9 cellular contexts compared by ENCODE assay signal in the genomic region with DNA sequence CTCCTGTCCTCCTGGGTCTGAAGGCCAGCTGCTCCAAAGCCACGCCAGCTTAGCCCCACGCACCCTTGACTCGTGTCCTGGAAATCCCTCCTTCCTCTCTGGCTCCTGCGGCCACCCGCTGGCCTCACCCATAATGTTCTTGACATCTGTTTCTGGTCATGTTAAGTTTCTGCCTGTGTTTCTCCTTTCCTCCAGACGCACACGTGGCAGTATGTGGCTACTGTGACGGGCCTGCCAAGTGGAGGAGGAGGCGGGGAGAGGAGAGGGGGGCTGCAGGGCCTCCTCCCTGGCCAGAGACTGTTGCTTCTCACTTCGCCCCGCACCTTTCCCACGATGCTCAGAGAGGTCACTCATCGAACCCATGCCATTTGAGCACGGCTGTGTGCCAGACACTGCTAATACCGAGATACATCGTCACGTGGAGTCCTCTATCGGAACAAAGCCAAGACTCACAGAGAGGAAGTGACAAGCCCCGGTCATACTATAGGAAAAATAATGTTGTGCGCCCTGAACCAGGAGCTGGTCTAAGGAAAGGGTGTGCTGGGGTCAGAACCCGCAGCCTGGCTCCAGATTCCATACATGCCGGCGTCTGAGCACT. TPM values are rescaled to one million over a fixed set of nuclear protein-coding genes. Genes with fewer than 3 reads are reported as not detected.
A peak's percentile ranks its signal among the peaks of the same experiment; 100 is the strongest.
DNase-seq lines count a peak whose midpoint lies in the region; ATAC-seq and TF ChIP-seq lines count a peak whose summit lies in the region.
"Had no signal": no experiment of that assay in that cellular context is flagged by ENCODE, and none has a peak within 500 bp of the region (broad histone marks: within the 10 kb centered on the region; RNA-seq: fewer than 3 reads in every experiment).

No MANE protein-coding gene starts in this region.

- no TSS peak for BruUV-seq in MCF 10A (replicated peaks; lab: Mats Ljungman, UMichigan)

- H3K27ac ChIP-seq in lower lobe of right lung (peak overlapping the region; percentile 65), transverse colon (peak overlapping the region; percentile 27 to 78 (median 50))

- intact Hi-C loops in MCF 10A (cut with micrococcal nuclease) (no loop called here), lower lobe of right lung (cut with DNase I) (no loop called here), transverse colon (cut with DNase I; ENCODE audit: low total_unique reads) (no loop called here)

- no peak for TF ChIP-seq CTCF in MCF 10A (IDR thresholded peaks at IDR 0.05; ENCODE audit: unreplicated experiment)
- peak; percentile 16 for TF ChIP-seq CTCF in lower lobe of right lung (IDR thresholded peaks at IDR 0.05)
- no peak for TF ChIP-seq CTCF in transverse colon (IDR thresholded peaks at IDR 0.05)

- POLR2A ChIA-PET in MCF 10A (lab: Yijun Ruan, JAX): no interaction called here

- TF ChIP-seq POLR2A in transverse colon (IDR thresholded peaks at IDR 0.05): no peak

- DNase-seq in activated CD4-positive, CD25-positive, alpha-beta regulatory T cell (lab: John Stamatoyannopoulos, UW): no peak
- DNase-seq in MCF 10A (ENCODE audit: unreplicated experiment) (peak; percentile 71), lower lobe of right lung (peak; percentile 76), transverse colon (peak; percentile 52), NCI-H69 (lab: John Stamatoyannopoulos, UW) (no peak)
- DNase-seq in T-helper 2 cell treated with Interferon-gamma antibody and Interleukin-4, amounts not matched to agents 5 μg/mL and 100 μg/mL, for 36 hours (ENCODE audit: low spot score): no peak
- DNase-seq: ACHN had no signal

- H3K4me1 Mint-ChIP-seq in MCF 10A (ENCODE audit: insufficient read depth, unreplicated experiment): peaks cover 50% of the 10 kb centered on the region
- H3K4me1 Mint-ChIP-seq in T-helper 2 cell treated with Interferon-gamma antibody and Interleukin-4, amounts not matched to agents 5 μg/mL and 100 μg/mL, for 36 hours (ENCODE audit: low read depth): peaks cover 3% of the 10 kb centered on the region

- H3K4me3 ChIP-seq in lower lobe of right lung: peak overlapping the region; percentile 21
- no peak overlapping the region for H3K4me3 ChIP-seq in transverse colon

- H3K27me3 ChIP-seq in lower lobe of right lung (ENCODE audit: low read depth) (no peaks in the 10 kb centered on the region), transverse colon (no peaks in the 10 kb centered on the region)

- no peak for TF ChIP-seq EP300 in transverse colon (IDR thresholded peaks at IDR 0.05; ENCODE audit: low read depth)

- in situ Hi-C loops in transverse colon (cut with MboI; ENCODE audit: low pct_ligation_motif_present in 1 of 4, low pct_unique_long_range_greater_than_20kb in 1 of 4, low sequenced_read_pairs in 3 of 4): no loop called here

- no peaks in the 10 kb centered on the region for H3K9me3 Mint-ChIP-seq in MCF 10A (ENCODE audit: unreplicated experiment)
- H3K9me3 Mint-ChIP-seq in T-helper 2 cell treated with Interferon-gamma antibody and Interleukin-4, amounts not matched to agents 5 μg/mL and 100 μg/mL, for 36 hours: no peaks in the 10 kb centered on the region

- peak; percentile 81 to 82 for ATAC-seq in activated CD4-positive, CD25-positive, alpha-beta regulatory T cell treated with anti-CD3 and anti-CD28 coated beads, Interleukin-2, amount 50 U/mL, for 24 hours
- ATAC-seq in lower lobe of right lung (peak; percentile 78 to 82), GM19455 (IDR thresholded peaks at IDR 0.05; ENCODE audit: unreplicated experiment) (no peak)

- H3K27ac Mint-ChIP-seq in MCF 10A (ENCODE audit: low read depth, unreplicated experiment): peak overlapping the region; percentile 80
- H3K27ac Mint-ChIP-seq in T-helper 2 cell treated with Interferon-gamma antibody and Interleukin-4, amounts not matched to agents 5 μg/mL and 100 μg/mL, for 36 hours: no peak overlapping the region

- CTCF ChIA-PET in MCF 10A (lab: Yijun Ruan, JAX): interaction anchor here (0.7 to 4.2 kb wide), 6 partner anchors 9 to 305 kb away, joined by 3 to 23 read pairs (median 3); no protein-coding TSS in a partner anchor

- H3K36me3 ChIP-seq in lower lobe of right lung (peaks cover 1% of the 10 kb centered on the region), transverse colon (no peaks in the 10 kb centered on the region)

- no peaks in the 10 kb centered on the region for H3K36me3 Mint-ChIP-seq in MCF 10A (ENCODE audit: insufficient read depth, unreplicated experiment)
- H3K36me3 Mint-ChIP-seq in T-helper 2 cell treated with Interferon-gamma antibody and Interleukin-4, amounts not matched to agents 5 μg/mL and 100 μg/mL, for 36 hours (ENCODE audit: low read depth): no peaks in the 10 kb centered on the region

- 50 to 52% methylated on average over 5 to 23 of the region's 23 CpGs for WGBS in transverse colon (ENCODE audit: low coverage in 1 of 2), 2 donors

- H3K4me3 Mint-ChIP-seq in MCF 10A (ENCODE audit: unreplicated experiment): peak overlapping the region; percentile 61
- no peak overlapping the region for H3K4me3 Mint-ChIP-seq in T-helper 2 cell treated with Interferon-gamma antibody and Interleukin-4, amounts not matched to agents 5 μg/mL and 100 μg/mL, for 36 hours

- H3K27me3 Mint-ChIP-seq in MCF 10A (ENCODE audit: insufficient read depth, unreplicated experiment): peaks cover 2% of the 10 kb centered on the region
- H3K27me3 Mint-ChIP-seq in T-helper 2 cell treated with Interferon-gamma antibody and Interleukin-4, amounts not matched to agents 5 μg/mL and 100 μg/mL, for 36 hours (ENCODE audit: low read depth): peaks cover 3% of the 10 kb centered on the region

- no peaks in the 10 kb centered on the region for H3K9me3 ChIP-seq in lower lobe of right lung
- no peaks in the 10 kb centered on the region for H3K9me3 ChIP-seq in transverse colon

- H3K4me1 ChIP-seq in lower lobe of right lung (peaks cover 54% of the 10 kb centered on the region), transverse colon (peaks cover 33 to 51% (median 44%) of the 10 kb centered on the region in 4 donors)

RNA-seq across cellular contexts. Expression of gene C1QTNF6, which starts 11.5 kb away (rescaled TPM):
- total RNA-seq in MCF 10A (2022): 6.6 and 11.6 TPM in 2 replicates
- total RNA-seq in lower lobe of right lung: 5.3 TPM
- total RNA-seq in transverse colon: 10 to 100 TPM in 1 of 4 donors, 1 to 10 TPM in 3; 1.4 to 68.8 (median 7.5) TPM

RNA-seq across cellular contexts. Expression of gene IL2RB, which starts 26.8 kb away (rescaled TPM):
- not detected in 2 replicates for total RNA-seq in MCF 10A (2022)
- total RNA-seq in lower lobe of right lung: 10.2 TPM
- 1 to 10 TPM; 1.1 to 3.4 (median 2.6) TPM for total RNA-seq in transverse colon

RNA-seq across cellular contexts. Expression of gene SSTR3, which starts 35.7 kb away (rescaled TPM):
- not detected in 2 replicates for total RNA-seq in MCF 10A (2022)
- total RNA-seq in lower lobe of right lung: not detected
- under 1 TPM in 2 of 4 donors, not detected in 2; 0.16 to 0.41 TPM for total RNA-seq in transverse colon

Comparison
In these comparisons a context has a peak if more than half of its experiments do, and no peak if none do; other contexts are left out.
1. DNase-seq: peak in MCF 10A (single experiment), lower lobe of right lung (single experiment) and transverse colon (single experiment); none in activated CD4-positive, CD25-positive, alpha-beta regulatory T cell (0 of 4), NCI-H69 (single experiment) and T-helper 2 cell treated with Interferon-gamma antibody and Interleukin-4, amounts not matched to agents 5 μg/mL and 100 μg/mL, for 36 hours (single experiment).